In the genomic region with DNA sequence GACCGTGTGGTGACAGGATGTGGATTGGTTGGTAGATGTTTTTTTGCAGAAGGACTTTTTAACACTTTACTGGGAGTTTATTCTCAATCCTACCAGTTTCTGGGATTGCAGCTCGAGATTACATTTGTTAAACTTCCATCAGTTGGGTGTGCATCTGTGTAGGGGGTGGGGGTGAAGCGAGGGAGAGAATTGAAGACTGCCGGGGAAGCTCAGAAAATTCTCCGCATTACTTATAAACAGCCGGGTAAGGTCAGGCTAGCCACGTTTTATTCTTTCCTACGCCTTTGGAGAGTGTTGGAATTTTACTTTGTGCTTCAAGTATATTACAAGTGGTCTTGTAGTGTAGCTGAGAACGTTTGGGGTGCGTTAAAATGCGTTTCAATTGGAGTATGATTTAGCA, we compare ENCODE assay signal across 8 cellular contexts. TPM values are rescaled to one million over a fixed set of nuclear protein-coding genes. Genes with fewer than 3 reads are reported as not detected.
A peak's percentile ranks its signal among the peaks of the same experiment; 100 is the strongest.
DNase-seq lines count a peak whose midpoint lies in the region; ATAC-seq, FAIRE-seq and TF ChIP-seq lines count a peak whose summit lies in the region.

No MANE protein-coding gene starts in this region.

- H3K27me3 ChIP-seq in keratinocyte (ENCODE audit: control insufficient read depth, extremely low read depth, insufficient read depth, low read length) (peaks cover 8% of the 10 kb centered on the region), thoracic aorta (replicated peaks; ENCODE audit: insufficient read depth) (no peaks in the 10 kb centered on the region)

- peak overlapping the region; percentile 91 to 98 for H3K4me3 Mint-ChIP-seq in activated T-cell treated with anti-CD3 and anti-CD28 coated beads, Interleukin-2, amount 50 U/mL, for 72 hours

- no peak for FAIRE-seq in keratinocyte (lab: Jason Lieb, UNC)

- peaks cover 53% of the 10 kb centered on the region for H3K79me2 ChIP-seq in keratinocyte (ENCODE audit: control insufficient read depth, insufficient read depth, low read length)

- dilution Hi-C loops in keratinocyte (cut with MboI; ENCODE audit: extremely low pct_ligation_motif_present, low sequenced_read_pairs), result no loop called here

- H3K27me3 Mint-ChIP-seq in activated T-cell treated with anti-CD3 and anti-CD28 coated beads, Interleukin-2, amount 50 U/mL, for 72 hours (ENCODE audit: low read depth), result peaks cover 21% of the 10 kb centered on the region

- H3K36me3 Mint-ChIP-seq in activated T-cell treated with anti-CD3 and anti-CD28 coated beads, Interleukin-2, amount 50 U/mL, for 72 hours (ENCODE audit: insufficient read depth in 2 of 2), result no peaks in the 10 kb centered on the region
- peaks cover 5 to 6% of the 10 kb centered on the region in 2 donors for H3K36me3 Mint-ChIP-seq in activated naive CD4-positive, alpha-beta T cell treated with anti-CD3 and anti-CD28 coated beads, Interleukin-2, amount 50 U/mL, for 72 hours

- H3K9me3 ChIP-seq in keratinocyte (ENCODE audit: control insufficient read depth, low read depth, low read length) (no peaks in the 10 kb centered on the region), thoracic aorta (no peaks in the 10 kb centered on the region)

- peak overlapping the region; percentile 84 for H3K27ac Mint-ChIP-seq in activated T-cell treated with anti-CD3 and anti-CD28 coated beads, Interleukin-2, amount 50 U/mL, for 72 hours
- H3K27ac Mint-ChIP-seq in activated naive CD4-positive, alpha-beta T cell treated with anti-CD3 and anti-CD28 coated beads, Interleukin-2, amount 50 U/mL, for 72 hours, result peak overlapping the region; percentile 81 to 90

- no peaks in the 10 kb centered on the region for H3K36me3 ChIP-seq in keratinocyte (ENCODE audit: control insufficient read depth in 2 of 2, extremely low read depth in 1 of 2, insufficient read depth in 2 of 2, low read length in 2 of 2)
- no peaks in the 10 kb centered on the region for H3K36me3 ChIP-seq in thoracic aorta

- H3K4me1 ChIP-seq in keratinocyte (ENCODE audit: control insufficient read depth, extremely low read depth, insufficient read depth, low read length) (peaks cover 16% of the 10 kb centered on the region), thoracic aorta (ENCODE audit: control insufficient read depth in 1 of 2, low read depth in 2 of 2) (peaks cover 7 to 13% of the 10 kb centered on the region in 2 donors)

- peak overlapping the region; percentile 96 for H3K4me2 ChIP-seq in keratinocyte (ENCODE audit: control insufficient read depth, extremely low read depth, insufficient read depth, low read depth, low read length)

- peak overlapping the region; percentile 84 for H3K9ac ChIP-seq in keratinocyte (ENCODE audit: control insufficient read depth, extremely low read depth, insufficient read depth, low read length)

- TF ChIP-seq CTCF in keratinocyte (optimal IDR thresholded peaks at IDR 0.05 in 1 of 3, IDR thresholded peaks at IDR 0.05 in 1 of 3, conservative IDR thresholded peaks at IDR 0.05 in 1 of 3; ENCODE audit: extremely low read depth in 1 of 3, insufficient read depth in 2 of 3, low read length in 3 of 3), result no peak
- TF ChIP-seq CTCF in thoracic aorta (IDR thresholded peaks at IDR 0.05), result no peak

- DNase-seq in activated T-cell treated with anti-CD3 and anti-CD28 coated beads, Interleukin-2, amount 50 U/mL, for 72 hours, result no peak
- DNase-seq in activated T-cell treated with anti-CD3 and anti-CD28 coated beads, Interleukin-2, amount 50 U/mL, for 48 hours, result no peak
- DNase-seq in activated naive CD4-positive, alpha-beta T cell treated with anti-CD3 and anti-CD28 coated beads, Interleukin-2, amount 50 U/mL, for 72 hours (ENCODE audit: low spot score in 2 of 2), result no peak
- DNase-seq in keratinocyte (ENCODE audit: low read depth, low spot score) (no peak), thoracic aorta (ENCODE audit: low spot score) (no peak), pons (ENCODE audit: low spot score) (no peak), NCI-H774 (lab: John Stamatoyannopoulos, UW) (no peak)

- peak overlapping the region; percentile 70 for H3K27ac ChIP-seq in keratinocyte (ENCODE audit: control insufficient read depth, insufficient read depth, low read length)
- H3K27ac ChIP-seq in thoracic aorta, result peak overlapping the region; percentile 73 to 74

- no peaks in the 10 kb centered on the region for H3K9me3 Mint-ChIP-seq in activated T-cell treated with anti-CD3 and anti-CD28 coated beads, Interleukin-2, amount 50 U/mL, for 72 hours
- H3K9me3 Mint-ChIP-seq in activated naive CD4-positive, alpha-beta T cell treated with anti-CD3 and anti-CD28 coated beads, Interleukin-2, amount 50 U/mL, for 72 hours, result no peaks in the 10 kb centered on the region

- H2AFZ ChIP-seq in keratinocyte (ENCODE audit: control insufficient read depth, low read length), result peak overlapping the region; percentile 64

- H3K9me1 ChIP-seq in keratinocyte (ENCODE audit: control insufficient read depth, extremely low read depth, insufficient read depth, low read length), result no peaks in the 10 kb centered on the region

- no peak for ATAC-seq in activated T-cell treated with anti-CD3 and anti-CD28 coated beads, Interleukin-2, amount 50 U/mL, for 72 hours (replicated peaks in 1 of 2)
- no peak for ATAC-seq in activated naive CD4-positive, alpha-beta T cell treated with anti-CD3 and anti-CD28 coated beads, Interleukin-2, amount 50 U/mL, for 72 hours
- no peak for ATAC-seq in thoracic aorta (ENCODE audit: insufficient number of reproducible peaks, low FRiP score, low read depth)
- no peak for ATAC-seq in HG03095 (IDR thresholded peaks at IDR 0.05; ENCODE audit: unreplicated experiment)

- H4K20me1 ChIP-seq in keratinocyte (ENCODE audit: control insufficient read depth, extremely low read depth, insufficient read depth, low read length), result peaks cover 4% of the 10 kb centered on the region

- peak overlapping the region; percentile 76 to 99 (median 90) for H3K4me3 ChIP-seq in keratinocyte (ENCODE audit: control insufficient read depth in 2 of 3, extremely low read depth in 1 of 3, insufficient read depth in 2 of 3, low read depth in 1 of 3, low read length in 3 of 3)
- H3K4me3 ChIP-seq in thoracic aorta, result peak overlapping the region; percentile 87

- H3K4me1 Mint-ChIP-seq in activated T-cell treated with anti-CD3 and anti-CD28 coated beads, Interleukin-2, amount 50 U/mL, for 72 hours (ENCODE audit: low read depth), result peaks cover 52% of the 10 kb centered on the region

RNA-seq across cellular contexts. Expression of a gene that starts 1.1 kb away (rescaled TPM):
- 10 to 100 TPM; 20.5 to 26.9 TPM for total RNA-seq in activated T-cell treated with anti-CD3 and anti-CD28 coated beads, Interleukin-2, amount 50 U/mL, for 72 hours
- 10 to 100 TPM; 23.2 to 25.7 TPM for total RNA-seq in activated naive CD4-positive, alpha-beta T cell treated with anti-CD3 and anti-CD28 coated beads, Interleukin-2, amount 50 U/mL, for 72 hours
- polyA plus RNA-seq in keratinocyte, result 7.4 to 16.0 TPM (median 15.4 TPM) in 3 replicates
- 15.1 TPM for polyA plus RNA-seq in keratinocyte (2011; ENCODE audit: low read depth)
- 9.8 and 12.3 TPM in 2 replicates for polyA plus RNA-seq in keratinocyte (2011; cell fraction: cytosol; rRNA removed)
- 10.6 and 15.6 TPM in 2 replicates for polyA plus RNA-seq in keratinocyte (2011; cell fraction: nucleus; rRNA removed)
- polyA plus RNA-seq in keratinocyte (2012; ENCODE audit: low replicate concordance), result 7.6 and 17.8 TPM in 2 replicates
- 3.6 to 22.8 TPM (median 6.3 TPM) in 3 replicates for polyA minus RNA-seq in keratinocyte
- polyA minus RNA-seq in keratinocyte (2011; cell fraction: cytosol; rRNA and poly(A)+ RNA removed), result 22.1 TPM
- polyA minus RNA-seq in keratinocyte (2011; cell fraction: nucleus; rRNA and poly(A)+ RNA removed), result 7.9 and 10.6 TPM in 2 replicates
- total RNA-seq in thoracic aorta, result 10 to 100 TPM; 16.4 to 21.1 TPM
